Comparison of ENCODE assay signal across 8 cellular contexts in genomic region chr10:118436742-118437141, GRCh38.
"Had no signal": no experiment of that assay in that cellular context is flagged by ENCODE, and none has a peak within 500 bp of the region (broad histone marks: within the 10 kb centered on the region; RNA-seq: fewer than 3 reads in every experiment).

No MANE protein-coding gene starts in this region.

- FAIRE-seq: G401.6, GM12878, GM12891, GM12892, GM18507, GM19239 had no signal

- H3K4me3 ChIP-seq: GM12878 had no signal

- ATAC-seq: GM12878 had no signal

- DNase-seq: GDM1, GF-D8 had no signal
